Comparison of ENCODE assay signal across 24 cellular contexts in genomic region chr12:27572486-27573255, GRCh38. TPM values are rescaled to one million over a fixed set of nuclear protein-coding genes. Genes with fewer than 3 reads are reported as not detected.
DNase-seq lines count a peak whose midpoint lies in the region; ATAC-seq, FAIRE-seq and TF ChIP-seq lines count a peak whose summit lies in the region.
"Had no signal": no experiment of that assay in that cellular context is flagged by ENCODE, and none has a peak within 500 bp of the region (broad histone marks: within the 10 kb centered on the region; RNA-seq: fewer than 3 reads in every experiment).

No MANE protein-coding gene starts in this region.

- no peak overlapping the region for H2AFZ ChIP-seq in PC-9
- no peak overlapping the region for H2AFZ ChIP-seq in fibroblast of lung (ENCODE audit: low read length)
- H2AFZ ChIP-seq: GM23338 had no signal

- TF ChIP-seq CTCF in PC-9 (conservative IDR thresholded peaks at IDR 0.05), result no peak
- no peak for TF ChIP-seq CTCF in fibroblast of lung (conservative IDR thresholded peaks at IDR 0.05 in 1 of 2, IDR thresholded peaks at IDR 0.05 in 1 of 2; ENCODE audit: low read depth in 1 of 2, low read length in 2 of 2)

- H3K4me1 ChIP-seq in PC-9 (replicated peaks; ENCODE audit: insufficient read depth), result peaks cover 20% of the 10 kb centered on the region
- H3K4me1 ChIP-seq in fibroblast of lung (ENCODE audit: control insufficient read depth, extremely low read depth, insufficient read depth, low read length), result peaks cover 18% of the 10 kb centered on the region
- H3K4me1 ChIP-seq in mesodermal cell (ENCODE audit: control insufficient read depth, insufficient read depth, low read length, poor library complexity, severe bottlenecking), result peaks cover 28% of the 10 kb centered on the region

- CTCF ChIA-PET in PC-9 (lab: Charles Lee), result no interaction called here

- WGBS in mesodermal cell (ENCODE audit: insufficient coverage in 2 of 2), 2 experiments, result 100% methylated on average over 1 of the region's 2 CpGs; no CpG with 5 or more reads in 1 of the 2 experiments

- ATAC-seq in HG03039 (IDR thresholded peaks at IDR 0.05; ENCODE audit: unreplicated experiment) (no peak), HG03045 (IDR thresholded peaks at IDR 0.05; ENCODE audit: unreplicated experiment) (no peak)
- ATAC-seq: GM23338, Right ventricle myocardium inferior, T-cell had no signal

- peak; percentile 29 for FAIRE-seq in GM18507 (lab: Jason Lieb, UNC)
- FAIRE-seq: urothelium cell line had no signal

- DNase-seq in GM18507 (ENCODE audit: extremely low spot score, insufficient read length, low read depth) (no peak), PC-9 (no peak), fibroblast of lung (ENCODE audit: low read depth in 2 of 2) (peak; percentile 61 to 77), UCSD-AML1 (lab: John Stamatoyannopoulos, UW; ENCODE audit: unreplicated experiment) (no peak), DMS 273 treated with DMSO at 0.1 percent for 48 hours (lab: John Stamatoyannopoulos, UW) (no peak)
- DNase-seq: activated CD4-positive, alpha-beta T cell treated with anti-CD3 and anti-CD28 coated beads, Interleukin-2, amount 50 U/mL, for 4 hours; activated naive CD4-positive, alpha-beta T cell treated with anti-CD3 and anti-CD28 coated beads, Interleukin-2, amount 10 ng/mL, durations not matched to agents 7 days and 5 days; activated T-cell treated with anti-CD3 and anti-CD28 coated beads for 4 hours; dorsolateral prefrontal cortex; hypothalamus; left colon; NCI-H1092 treated with DMSO at 0.1 percent for 48 hours; NCI-H510A; nucleus accumbens; sigmoid colon; stimulated activated CD4-positive, alpha-beta T cell treated with anti-CD3 and anti-CD28 coated beads, Interleukin-2, amount 100 ng/mL, for 24 hours; T-cell had no signal

- POLR2A ChIA-PET in PC-9 (lab: Charles Lee; ENCODE audit: unreplicated experiment), result no interaction called here

- no peak overlapping the region for H3K9ac ChIP-seq in fibroblast of lung (ENCODE audit: insufficient read depth, low read length)
- H3K9ac ChIP-seq: KMS-11 had no signal

- H3K9me3 ChIP-seq in PC-9 (ENCODE audit: insufficient read depth, low read depth), result no peaks in the 10 kb centered on the region
- H3K9me3 ChIP-seq in fibroblast of lung (ENCODE audit: control insufficient read depth, insufficient read depth, low read depth, low read length), result no peaks in the 10 kb centered on the region
- H3K9me3 ChIP-seq in mesodermal cell (ENCODE audit: control insufficient read depth, low read length), result no peaks in the 10 kb centered on the region
- H3K9me3 ChIP-seq: sigmoid colon had no signal

- H3K36me3 ChIP-seq in PC-9 (ENCODE audit: low read depth), result no peaks in the 10 kb centered on the region
- H3K36me3 ChIP-seq in fibroblast of lung (ENCODE audit: control insufficient read depth, insufficient read depth, low read length), result no peaks in the 10 kb centered on the region
- H3K36me3 ChIP-seq in mesodermal cell (ENCODE audit: control insufficient read depth, insufficient read depth, low read length), result peaks cover 22% of the 10 kb centered on the region
- H3K36me3 ChIP-seq: sigmoid colon had no signal

- no peak overlapping the region for H3K4me3 ChIP-seq in PC-9
- H3K4me3 ChIP-seq in fibroblast of lung (replicated peaks in 1 of 4; ENCODE audit: control extremely low read depth in 1 of 4, insufficient read depth in 1 of 4, low read depth in 3 of 4, low read length in 4 of 4), result no peak overlapping the region
- H3K4me3 ChIP-seq in mesodermal cell (ENCODE audit: extremely low read depth, insufficient read depth, low read length, poor library complexity, severe bottlenecking), result no peak overlapping the region
- H3K4me3 ChIP-seq: dorsolateral prefrontal cortex, GM23338, sigmoid colon had no signal

- H3K79me2 ChIP-seq in PC-9 (ENCODE audit: low read depth), result peaks cover 11% of the 10 kb centered on the region; the same call in 1 of the 2 replicates
- H3K79me2 ChIP-seq in fibroblast of lung (ENCODE audit: control insufficient read depth, insufficient read depth, low read length), result peaks cover 28% of the 10 kb centered on the region

- H3F3A ChIP-seq in PC-9 (ENCODE audit: insufficient read depth, low read depth), result no peaks in the 10 kb centered on the region

- BruUV-seq in PC-9 (replicated peaks; lab: Mats Ljungman, UMichigan), result no TSS peak

- H3K9me2 ChIP-seq in PC-9 (ENCODE audit: insufficient read depth), result no peaks in the 10 kb centered on the region

- H4K20me1 ChIP-seq in PC-9 (ENCODE audit: insufficient read depth) (no peaks in the 10 kb centered on the region), fibroblast of lung (ENCODE audit: control insufficient read depth, extremely low read depth, insufficient read depth, low read length) (no peaks in the 10 kb centered on the region)

- no peak overlapping the region for H3K4me2 ChIP-seq in PC-9
- no peak overlapping the region for H3K4me2 ChIP-seq in fibroblast of lung (ENCODE audit: extremely low read depth, insufficient read depth, low read length)
- H3K4me2 ChIP-seq: GM23338, KMS-11 had no signal

- H3K27ac ChIP-seq in PC-9 (peak overlapping the region; percentile 74), fibroblast of lung (ENCODE audit: insufficient read depth, low read length) (peak overlapping the region; percentile 33), mesodermal cell (ENCODE audit: low read depth, low read length, severe bottlenecking) (peak overlapping the region; percentile 3)
- H3K27ac ChIP-seq: KMS-11, sigmoid colon had no signal

- H3K27me3 ChIP-seq in PC-9 (ENCODE audit: insufficient read depth, low read depth), result no peaks in the 10 kb centered on the region
- no peaks in the 10 kb centered on the region for H3K27me3 ChIP-seq in fibroblast of lung (ENCODE audit: control insufficient read depth, insufficient read depth, low read length)
- H3K27me3 ChIP-seq: dorsolateral prefrontal cortex, sigmoid colon had no signal

- intact Hi-C loops in PC-9 (cut with micrococcal nuclease; ENCODE audit: unreplicated experiment), result no loop called here

RNA-seq across cellular contexts. Expression of gene PPFIBP1, which starts 48.7 kb away (rescaled TPM):
- 77.0 and 85.0 TPM in 2 replicates for total RNA-seq in PC-9 (2021)
- total RNA-seq in fibroblast of lung, result 51.4 and 93.0 TPM in 2 replicates
- polyA plus RNA-seq in fibroblast of lung, result 46.8 and 65.1 TPM in 2 replicates
- polyA plus RNA-seq in fibroblast of lung (2012), result 26.7 and 40.5 TPM in 2 replicates
- 29.9 and 58.7 TPM in 2 replicates for polyA minus RNA-seq in fibroblast of lung (ENCODE audit: low replicate concordance)
- 106 TPM for polyA plus RNA-seq in mesodermal cell (2013, experiment 1 of 2)
- polyA plus RNA-seq in mesodermal cell (2013, experiment 2 of 2), result 98.9 TPM

Comparison
In these comparisons a context has a peak if more than half of its experiments do, and no peak if none do; other contexts are left out.
1. DNase-seq: peak in fibroblast of lung (2 of 2); none in GM18507 (single experiment), PC-9 (0 of 2), UCSD-AML1 (single experiment) and DMS 273 treated with DMSO at 0.1 percent for 48 hours (single experiment).
2. H3K27ac ChIP-seq: peak in every context shown above with its lines; median percentile 74 in PC-9; 33 in fibroblast of lung; 3 in mesodermal cell.